8 cellular contexts compared by ENCODE assay signal in genomic region chr13:107650081-107650701, GRCh38.
DNase-seq lines count a peak whose midpoint lies in the region; ATAC-seq and TF ChIP-seq lines count a peak whose summit lies in the region.

No MANE protein-coding gene starts in this region.

- peak in 1 of 10 experiments; percentile 0 for DNase-seq in CD4-positive, alpha-beta T cell
- DNase-seq in SK-N-DZ (ENCODE audit: low spot score) (peak; percentile 20), dedifferentiated amniotic fluid mesenchymal stem cell (ENCODE audit: extremely low spot score) (peak; percentile 58), lower lobe of right lung (peak; percentile 52), tibial artery (peak in 1 of 2 donors; percentile 20), GM19238 (ENCODE audit: insufficient read length, low spot score) (no peak)

- no peaks in the 10 kb centered on the region for H3K4me1 Mint-ChIP-seq in CD4-positive, alpha-beta T cell (ENCODE audit: low read depth)

- no peaks in the 10 kb centered on the region for H3K36me3 ChIP-seq in lower lobe of right lung
- no peaks in the 10 kb centered on the region for H3K36me3 ChIP-seq in tibial artery

- no peak overlapping the region for H3K27ac ChIP-seq in CD4-positive, alpha-beta T cell (ENCODE audit: low read depth, low read length)
- no peak overlapping the region for H3K27ac ChIP-seq in lower lobe of right lung
- H3K27ac ChIP-seq in tibial artery, result no peak overlapping the region

- peaks cover 8% of the 10 kb centered on the region for H3K9me3 Mint-ChIP-seq in CD4-positive, alpha-beta T cell

- no peaks in the 10 kb centered on the region for H3K9me3 ChIP-seq in CD4-positive, alpha-beta T cell (ENCODE audit: control insufficient read depth, low read length)
- H3K9me3 ChIP-seq in lower lobe of right lung, result no peaks in the 10 kb centered on the region
- no peaks in the 10 kb centered on the region for H3K9me3 ChIP-seq in tibial artery

- no peaks in the 10 kb centered on the region for H3K27me3 Mint-ChIP-seq in CD4-positive, alpha-beta T cell

- CTCF ChIA-PET in CD4-positive, alpha-beta T cell (lab: Charles Lee), result interaction anchor here (0.6 kb wide), 1 partner anchor 251 kb away, joined by 5 read pairs; no protein-coding TSS in a partner anchor

- H3K27ac Mint-ChIP-seq in CD4-positive, alpha-beta T cell, result no peak overlapping the region

- H3K4me3 ChIP-seq in lower lobe of right lung (no peak overlapping the region), tibial artery (no peak overlapping the region)

- TF ChIP-seq CTCF in CD4-positive, alpha-beta T cell (IDR thresholded peaks at IDR 0.05), result peak; percentile 32
- TF ChIP-seq CTCF in lower lobe of right lung (IDR thresholded peaks at IDR 0.05) (peak; percentile 72), tibial artery (IDR thresholded peaks at IDR 0.05) (peak; percentile 73 to 77)

- POLR2A ChIA-PET in CD4-positive, alpha-beta T cell (lab: Charles Lee), result no interaction called here

- no peak for ATAC-seq in CD4-positive, alpha-beta T cell (ENCODE audit: poor library complexity)
- peak; percentile 90 for ATAC-seq in GM19328 (IDR thresholded peaks at IDR 0.05; ENCODE audit: unreplicated experiment)
- ATAC-seq in HG03378 (IDR thresholded peaks at IDR 0.05; ENCODE audit: unreplicated experiment), result peak; percentile 74
- ATAC-seq in lower lobe of right lung, result peak; percentile 65

- no peak overlapping the region for H3K4me3 Mint-ChIP-seq in CD4-positive, alpha-beta T cell

- H3K4me1 ChIP-seq in lower lobe of right lung (no peaks in the 10 kb centered on the region), tibial artery (no peaks in the 10 kb centered on the region)

- no peaks in the 10 kb centered on the region for H3K27me3 ChIP-seq in CD4-positive, alpha-beta T cell (ENCODE audit: control insufficient read depth, insufficient read depth, low read length)
- no peaks in the 10 kb centered on the region for H3K27me3 ChIP-seq in lower lobe of right lung (ENCODE audit: low read depth)
- H3K27me3 ChIP-seq in tibial artery, result no peaks in the 10 kb centered on the region

- no peaks in the 10 kb centered on the region for H3K36me3 Mint-ChIP-seq in CD4-positive, alpha-beta T cell (ENCODE audit: low read depth)

- intact Hi-C loops in CD4-positive, alpha-beta T cell (cut with DNase I, micrococcal nuclease), result no loop called here
- intact Hi-C loops in lower lobe of right lung (cut with DNase I) (no loop called here), tibial artery (cut with DNase I; ENCODE audit: low total_unique reads) (no loop called here)
